23 cellular contexts compared by ENCODE assay signal in the genomic region with DNA sequence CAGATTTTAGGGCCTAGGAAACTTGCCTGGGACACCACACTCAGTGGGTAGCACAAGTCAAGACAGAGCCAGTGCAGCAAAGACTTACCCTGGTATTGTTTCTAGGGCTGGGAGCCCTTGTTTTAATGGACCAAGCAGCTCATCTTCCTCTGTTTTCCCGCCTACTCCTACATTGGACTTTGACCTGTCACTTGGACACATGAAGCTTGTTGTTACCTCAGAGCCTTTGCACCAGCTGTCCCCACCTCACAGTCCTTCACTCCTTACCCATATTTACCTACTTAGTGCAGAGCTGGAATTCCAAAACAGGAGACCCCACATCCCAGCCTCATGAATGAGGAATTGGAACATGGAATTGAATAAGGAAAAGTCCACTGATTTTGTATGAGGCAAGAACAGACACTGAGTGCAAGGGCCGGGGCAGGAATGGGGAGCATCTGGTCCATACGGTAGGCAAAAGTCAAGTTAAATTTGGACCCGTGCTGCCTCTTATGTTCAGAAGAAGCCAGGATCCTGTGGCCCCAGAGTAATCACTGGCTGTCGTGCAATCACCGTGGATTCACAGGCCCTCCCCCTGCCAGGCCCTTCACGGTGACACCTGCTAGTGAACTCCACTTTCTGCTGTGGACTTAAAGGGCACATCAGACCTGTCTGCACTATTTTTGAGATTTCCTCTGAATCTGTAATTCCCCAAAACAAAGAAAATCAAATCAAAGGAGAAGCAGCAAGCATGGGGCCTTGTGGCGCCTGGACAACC.
DNase-seq lines count a peak whose midpoint lies in the region; ATAC-seq and TF ChIP-seq lines count a peak whose summit lies in the region.
"Had no signal": no experiment of that assay in that cellular context is flagged by ENCODE, and none has a peak within 500 bp of the region (broad histone marks: within the 10 kb centered on the region; RNA-seq: fewer than 3 reads in every experiment).

No MANE protein-coding gene starts in this region.

- no peak for TF ChIP-seq POLR2A in right lobe of liver (IDR thresholded peaks at IDR 0.05)

- H3K4me3 ChIP-seq in GM23248 = no peak overlapping the region
- no peak overlapping the region for H3K4me3 ChIP-seq in right lobe of liver
- H3K4me3 ChIP-seq: A549; BLaER1 treated with 17β-estradiol and CSF1 and Interleukin-3, amounts not matched to agents 10 nM and 100 nM; SJSA1 had no signal

- no peaks in the 10 kb centered on the region for H3K79me2 ChIP-seq in GM23248 (ENCODE audit: insufficient read depth)

- H3K36me3 ChIP-seq in GM23248 (ENCODE audit: low read depth) (no peaks in the 10 kb centered on the region), right lobe of liver (no peaks in the 10 kb centered on the region)
- H3K36me3 ChIP-seq: BLaER1 treated with 17β-estradiol and CSF1 and Interleukin-3, amounts not matched to agents 10 nM and 100 nM; SJSA1 had no signal

- no peak overlapping the region for H3K4me3 Mint-ChIP-seq in chondrocyte (ENCODE audit: unreplicated experiment)
- no peak overlapping the region for H3K4me3 Mint-ChIP-seq in T-helper 17 cell
- H3K4me3 Mint-ChIP-seq: CD4-positive, alpha-beta T cell had no signal

- no peaks in the 10 kb centered on the region for H3K9me3 ChIP-seq in GM23248 (ENCODE audit: low read depth)
- H3K9me3 ChIP-seq in right lobe of liver = no peaks in the 10 kb centered on the region
- no peaks in the 10 kb centered on the region for H3K9me3 ChIP-seq in T-helper 17 cell (ENCODE audit: control insufficient read depth, low read length, poor library complexity, severe bottlenecking)
- H3K9me3 ChIP-seq: A549, SJSA1 had no signal

- no peaks in the 10 kb centered on the region for H3K27me3 ChIP-seq in GM23248 (replicated peaks; ENCODE audit: insufficient read depth)
- no peaks in the 10 kb centered on the region for H3K27me3 ChIP-seq in right lobe of liver
- H3K27me3 ChIP-seq: BLaER1 treated with 17β-estradiol and CSF1 and Interleukin-3, amounts not matched to agents 10 nM and 100 nM; SJSA1 had no signal

- peaks cover 16% of the 10 kb centered on the region for H3K4me1 ChIP-seq in GM23248 (ENCODE audit: insufficient read depth)
- H3K4me1 ChIP-seq in right lobe of liver = peaks cover 0 to 6% (median 2%) of the 10 kb centered on the region in 4 donors

- no peak for TF ChIP-seq CTCF in chondrocyte (IDR thresholded peaks at IDR 0.05)
- TF ChIP-seq CTCF in right lobe of liver (IDR thresholded peaks at IDR 0.05) = no peak
- TF ChIP-seq CTCF in GM10266 (IDR thresholded peaks at IDR 0.05; ENCODE audit: control insufficient read depth, insufficient read depth, low read depth, missing control alignments) = no peak

- H3K27me3 Mint-ChIP-seq in chondrocyte (ENCODE audit: low read depth) (no peaks in the 10 kb centered on the region), T-helper 17 cell (peaks cover 17% of the 10 kb centered on the region)
- H3K27me3 Mint-ChIP-seq: CD4-positive, alpha-beta T cell had no signal

- H4K20me1 ChIP-seq in GM23248 (ENCODE audit: insufficient read depth) = no peaks in the 10 kb centered on the region
- H4K20me1 ChIP-seq: BLaER1 treated with 17β-estradiol and CSF1 and Interleukin-3, amounts not matched to agents 10 nM and 100 nM had no signal

- peak; percentile 10 to 40 (median 32) for ATAC-seq in right lobe of liver
- no peak for ATAC-seq in T-helper 17 cell
- ATAC-seq in HG02763 (IDR thresholded peaks at IDR 0.05; ENCODE audit: unreplicated experiment) = no peak
- ATAC-seq: A549, HCT116 had no signal

- H3K27ac ChIP-seq in GM23248 (no peak overlapping the region), right lobe of liver (no peak overlapping the region)
- H3K27ac ChIP-seq: BLaER1 treated with 17β-estradiol and CSF1 and Interleukin-3, amounts not matched to agents 10 nM and 100 nM; HL-60; SJSA1 had no signal

- WGBS in GM23248 (ENCODE audit: low coverage in 1 of 2, low lambda C conversion rate in 2 of 2, missing lambda C conversion rate in 2 of 2), 2 experiments = 96 to 98% methylated on average over 8 of the region's 8 CpGs
- 71% methylated on average over 7 of the region's 8 CpGs for WGBS in right lobe of liver (ENCODE audit: insufficient coverage, low coverage, low lambda C conversion rate, missing lambda C conversion rate)

- H3K4me1 Mint-ChIP-seq in chondrocyte (ENCODE audit: low read depth) (peaks cover 40% of the 10 kb centered on the region), T-helper 17 cell (peaks cover 3% of the 10 kb centered on the region)

- H3K27ac Mint-ChIP-seq in chondrocyte (ENCODE audit: unreplicated experiment) (peak overlapping the region; percentile 88), T-helper 17 cell (no peak overlapping the region)
- H3K27ac Mint-ChIP-seq: CD4-positive, alpha-beta T cell had no signal

- peaks cover 17% of the 10 kb centered on the region for H3F3A ChIP-seq in GM23248 (ENCODE audit: insufficient read depth)

- peak overlapping the region; percentile 52 for H3K4me2 ChIP-seq in GM23248 (ENCODE audit: unreplicated experiment)
- H3K4me2 ChIP-seq: A549; BLaER1 treated with 17β-estradiol and CSF1 and Interleukin-3, amounts not matched to agents 10 nM and 100 nM had no signal

- no peaks in the 10 kb centered on the region for H3K9me3 Mint-ChIP-seq in chondrocyte (ENCODE audit: low read depth)
- H3K9me3 Mint-ChIP-seq: CD4-positive, alpha-beta T cell had no signal

- H3K9ac ChIP-seq in GM23248 = no peak overlapping the region
- H3K9ac ChIP-seq: BLaER1 treated with 17β-estradiol and CSF1 and Interleukin-3, amounts not matched to agents 10 nM and 100 nM had no signal

- H3K9me2 ChIP-seq in GM23248 (ENCODE audit: insufficient read depth) = no peaks in the 10 kb centered on the region

- in situ Hi-C loops in GM23248 (cut with MboI) = no loop called here

- no peak overlapping the region for H2AFZ ChIP-seq in GM23248

- H3K36me3 Mint-ChIP-seq in chondrocyte (ENCODE audit: low read depth) = peaks cover 4% of the 10 kb centered on the region
- H3K36me3 Mint-ChIP-seq in T-helper 17 cell (ENCODE audit: low read depth) = no peaks in the 10 kb centered on the region

- DNase-seq in GM23248 (no peak), chondrocyte (ENCODE audit: low spot score) (peak; percentile 41), right lobe of liver (no peak), posterior vena cava (ENCODE audit: low spot score) (peak; percentile 56), GM10266 (ENCODE audit: extremely low spot score) (no peak), NOMO-1 treated with DMSO at 0.1 percent for 48 hours (lab: John Stamatoyannopoulos, UW; ENCODE audit: unreplicated experiment) (no peak), T-helper 17 cell (no peak)
- DNase-seq: AML-193; CD4-positive, alpha-beta T cell; NCI-H1048; NCI-H1417 treated with DMSO at 0.1 percent for 48 hours; NCI-H187 treated with DMSO at 0.1 percent for 48 hours; NCI-H2171 treated with DMSO at 0.1 percent for 48 hours; NCI-H524; NCI-H774; Right ventricle myocardium superior; RPMI8226 had no signal

- intact Hi-C loops in right lobe of liver (cut with DNase I) (no loop called here), posterior vena cava (cut with DNase I) (loop anchor here in 1 of 2 donors (1.0 kb wide), 1 partner anchor 19 kb away; no protein-coding TSS in a partner anchor)

Comparison
In these comparisons a context has a peak if more than half of its experiments do, and no peak if none do; other contexts are left out.
1. DNase-seq: peak in chondrocyte (single experiment) and posterior vena cava (single experiment); none in GM23248 (single experiment), right lobe of liver (0 of 3), GM10266 (single experiment), NOMO-1 treated with DMSO at 0.1 percent for 48 hours (single experiment) and T-helper 17 cell (0 of 3).
2. ATAC-seq: peak in right lobe of liver (4 of 4); none in T-helper 17 cell (single experiment) and HG02763 (single experiment).